ENCODE assay signal across 9 cellular contexts in the genomic region with DNA sequence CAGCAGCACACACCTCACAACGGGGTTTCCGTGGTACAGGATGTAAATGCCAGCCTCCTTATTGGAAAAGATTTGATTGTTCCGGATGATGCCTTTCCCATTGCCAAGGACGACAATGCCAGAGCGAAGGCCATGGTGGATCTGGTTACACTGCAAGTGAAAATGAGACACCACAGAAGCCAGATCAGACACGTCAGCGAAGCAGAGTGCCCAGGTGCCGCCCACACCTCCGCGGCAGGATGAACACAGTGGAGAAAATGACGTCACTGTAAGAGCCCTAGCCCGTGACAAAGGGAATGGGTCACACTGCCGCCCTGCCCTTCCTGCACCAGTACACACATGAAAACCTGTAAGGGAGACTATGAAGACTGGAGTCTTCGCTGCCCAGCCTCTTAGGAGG. TPM values are rescaled to one million over a fixed set of nuclear protein-coding genes. Genes with fewer than 3 reads are reported as not detected.
DNase-seq lines count a peak whose midpoint lies in the region; ATAC-seq and TF ChIP-seq lines count a peak whose summit lies in the region.
"Had no signal": no experiment of that assay in that cellular context is flagged by ENCODE, and none has a peak within 500 bp of the region (broad histone marks: within the 10 kb centered on the region; RNA-seq: fewer than 3 reads in every experiment).

No MANE protein-coding gene starts in this region.

- TF ChIP-seq CTCF in KMS-11 (conservative IDR thresholded peaks at IDR 0.05; ENCODE audit: low read depth, low read length), result no peak
- no peak for TF ChIP-seq CTCF in transverse colon (IDR thresholded peaks at IDR 0.05)

- peak; percentile 59 for ATAC-seq in GM18867 (IDR thresholded peaks at IDR 0.05; ENCODE audit: unreplicated experiment)
- ATAC-seq in GM21515 (IDR thresholded peaks at IDR 0.05; ENCODE audit: unreplicated experiment), result no peak
- no peak for ATAC-seq in GM19467 (IDR thresholded peaks at IDR 0.05; ENCODE audit: unreplicated experiment)

- H3K9ac ChIP-seq in KMS-11, result peak overlapping the region; percentile 74

- H3K27me3 ChIP-seq in KMS-11 (ENCODE audit: insufficient read depth, low read depth), result no peaks in the 10 kb centered on the region
- H3K27me3 ChIP-seq in muscle layer of duodenum (ENCODE audit: low read depth, low read length), result no peaks in the 10 kb centered on the region
- H3K27me3 ChIP-seq in transverse colon, result no peaks in the 10 kb centered on the region
- H3K27me3 ChIP-seq: cardiac muscle cell had no signal

- intact Hi-C loops in transverse colon (cut with DNase I; ENCODE audit: low total_unique reads), result no loop called here

- no peaks in the 10 kb centered on the region for H3K36me3 ChIP-seq in KMS-11 (ENCODE audit: insufficient read depth)
- peaks cover 35 to 42% of the 10 kb centered on the region in 2 donors for H3K36me3 ChIP-seq in muscle layer of duodenum (ENCODE audit: control insufficient read depth in 1 of 2, insufficient read depth in 2 of 2, low read length in 2 of 2)
- H3K36me3 ChIP-seq in transverse colon, result peaks cover 0 to 6% (median 0%) of the 10 kb centered on the region in 4 donors

- no peaks in the 10 kb centered on the region for H3K79me2 ChIP-seq in KMS-11 (ENCODE audit: insufficient read depth, low read depth)

- TF ChIP-seq POLR2A in transverse colon (IDR thresholded peaks at IDR 0.05), result peak; percentile 46

- H3K4me1 ChIP-seq in KMS-11 (ENCODE audit: low read depth, poor library complexity, severe bottlenecking) (peaks cover 29% of the 10 kb centered on the region), muscle layer of duodenum (ENCODE audit: control insufficient read depth in 1 of 2, insufficient read depth in 2 of 2, low read length in 2 of 2) (no peaks in the 10 kb centered on the region), transverse colon (no peaks in the 10 kb centered on the region)

- peak overlapping the region; percentile 56; the same call in 1 of the 2 replicates for H2AFZ ChIP-seq in KMS-11 (ENCODE audit: low read depth)

- in situ Hi-C loops in transverse colon (cut with MboI; ENCODE audit: low pct_ligation_motif_present in 1 of 4, low pct_unique_long_range_greater_than_20kb in 1 of 4, low sequenced_read_pairs in 3 of 4) (loop anchor here in 1 of 4 donors (25.0 kb wide), 1 partner anchor 133 kb away; a partner anchor contains a TSS), G401 (cut with HindIII; ENCODE audit: low sequenced_read_pairs) (no loop called here)

- H4K20me1 ChIP-seq in KMS-11 (ENCODE audit: insufficient read depth), result no peaks in the 10 kb centered on the region

- DNase-seq in activated T-cell treated with anti-CD3 and anti-CD28 coated beads for 4 hours (peak; percentile 54), transverse colon (peak; percentile 71), G401 (ENCODE audit: low spot score) (no peak)

- H3K27ac ChIP-seq in KMS-11 (peak overlapping the region; percentile 95), muscle layer of duodenum (ENCODE audit: low read length) (peak overlapping the region; percentile 8), transverse colon (peak overlapping the region; percentile 7 to 63 (median 27))
- H3K27ac ChIP-seq: cardiac muscle cell had no signal

- no peak for TF ChIP-seq EP300 in transverse colon (IDR thresholded peaks at IDR 0.05; ENCODE audit: low read depth)

- no peaks in the 10 kb centered on the region for H3K9me3 ChIP-seq in muscle layer of duodenum (ENCODE audit: control insufficient read depth in 1 of 2, low read length in 2 of 2)
- H3K9me3 ChIP-seq in transverse colon, result no peaks in the 10 kb centered on the region

- no peak overlapping the region for H3K4me3 ChIP-seq in KMS-11 (IDR thresholded peaks at IDR 0.05; ENCODE audit: insufficient read depth, low read depth, low read length)
- no peak overlapping the region for H3K4me3 ChIP-seq in muscle layer of duodenum (ENCODE audit: low read depth in 1 of 2, low read length in 2 of 2)
- H3K4me3 ChIP-seq in transverse colon, result no peak overlapping the region
- H3K4me3 ChIP-seq: cardiac muscle cell had no signal

- WGBS in transverse colon (ENCODE audit: low coverage in 1 of 2), 2 donors, result 67 to 80% methylated on average over 2 to 14 of the region's 14 CpGs

- H3K4me2 ChIP-seq in KMS-11, result peak overlapping the region; percentile 80

RNA-seq across cellular contexts. Expression of a gene that starts 43.4 kb away (rescaled TPM):
- 10 to 100 TPM in 2 of 4 donors, 1 to 10 TPM in 2; 4.0 to 15.7 (median 9.0) TPM for total RNA-seq in transverse colon
- total RNA-seq in G401 (2014; rRNA removed; shearing (Covaris generic)), result 37.5 and 44.2 TPM in 2 replicates

RNA-seq across cellular contexts. Expression of a gene that starts 47.1 kb away (rescaled TPM):
- 10 to 100 TPM in 1 of 4 donors, 1 to 10 TPM in 3; 4.2 to 16.5 (median 6.8) TPM for total RNA-seq in transverse colon
- total RNA-seq in G401 (2014; rRNA removed; shearing (Covaris generic)), result 17.5 and 32.2 TPM in 2 replicates

Comparison
In these comparisons a context has a peak if more than half of its experiments do, and no peak if none do; other contexts are left out.
1. H3K27ac ChIP-seq: peak in every context shown above with its lines; median percentile 95 in KMS-11; 27 in transverse colon; 8 in muscle layer of duodenum.